ENCODE assay signal across 17 cellular contexts in the genomic region with DNA sequence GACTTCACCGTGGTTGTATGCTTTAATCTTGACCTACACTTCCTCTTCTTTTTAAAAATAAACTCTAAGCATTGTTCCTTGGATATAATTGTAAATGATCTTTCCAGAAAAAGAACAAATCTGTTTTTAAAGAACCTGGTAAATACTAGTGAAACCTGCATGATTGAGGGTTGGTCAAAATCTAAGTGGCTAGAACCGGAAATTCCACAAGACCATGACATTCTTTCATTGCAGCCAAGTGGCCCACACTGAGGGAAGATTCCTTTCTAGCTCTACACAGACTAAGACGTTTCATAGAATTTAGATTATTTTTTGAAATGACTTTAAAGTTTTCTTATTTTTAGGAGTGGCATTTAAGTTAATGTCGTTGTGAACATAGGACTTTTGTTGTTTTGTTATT.
A peak's percentile ranks its signal among the peaks of the same experiment; 100 is the strongest.
DNase-seq lines count a peak whose midpoint lies in the region; ATAC-seq and TF ChIP-seq lines count a peak whose summit lies in the region.
"Had no signal": no experiment of that assay in that cellular context is flagged by ENCODE, and none has a peak within 500 bp of the region (broad histone marks: within the 10 kb centered on the region; RNA-seq: fewer than 3 reads in every experiment).

No MANE protein-coding gene starts in this region.

- no CpG with 5 or more reads among the region's 4 CpGs for WGBS in neuronal stem cell (ENCODE audit: extremely low coverage in 2 of 2, insufficient read length in 2 of 2, insufficient replicate concordance in 1 of 2), 2 donors

- no peak overlapping the region for H2BK5ac ChIP-seq in neuronal stem cell (ENCODE audit: low read length)

- no peaks in the 10 kb centered on the region for H3K79me1 ChIP-seq in neuronal stem cell (ENCODE audit: low read depth, low read length)

- DNase-seq in EH (ENCODE audit: low read depth) (peak; percentile 12), MM.1S (peak; percentile 61), chondrocyte (ENCODE audit: low spot score) (no peak), neuronal stem cell (ENCODE audit: low spot score) (no peak), HUDEP-2 (lab: John Stamatoyannopoulos, UW; ENCODE audit: unreplicated experiment in 76 of 76) (no peak)
- DNase-seq in activated T-cell treated with anti-CD3 and anti-CD28 coated beads, Interleukin-2, amount 50 U/mL, for 48 hours = no peak
- DNase-seq: C1 segment of cervical spinal cord; CD8-positive, alpha-beta memory T cell; Karpas-422; NCI-H1092 treated with DMSO at 0.1 percent for 48 hours; NCI-H1694; NCI-H2081 treated with DMSO at 0.1 percent for 48 hours; NCI-H748 treated with DMSO at 0.1 percent for 48 hours; Right ventricle myocardium superior had no signal

- no peak overlapping the region for H3K27ac ChIP-seq in MM.1S (ENCODE audit: low read length)
- H3K27ac ChIP-seq in neuronal stem cell (replicated peaks; ENCODE audit: low read length) = no peak overlapping the region
- H3K27ac ChIP-seq: SK-N-MC had no signal

- H3F3A ChIP-seq in MM.1S (ENCODE audit: insufficient read depth, low read length) = no peaks in the 10 kb centered on the region

- H3K4me1 ChIP-seq in MM.1S (ENCODE audit: low read length) = peaks cover 11% of the 10 kb centered on the region
- no peaks in the 10 kb centered on the region for H3K4me1 ChIP-seq in neuronal stem cell (ENCODE audit: control insufficient read depth in 2 of 2, insufficient read depth in 1 of 2, low read depth in 1 of 2, low read length in 2 of 2)

- H3K9me3 ChIP-seq in MM.1S (replicated peaks; ENCODE audit: insufficient read depth, low read length) (no peaks in the 10 kb centered on the region), neuronal stem cell (replicated peaks in 1 of 2; ENCODE audit: control insufficient read depth in 2 of 2, insufficient read depth in 1 of 2, low read depth in 1 of 2, low read length in 2 of 2) (no peaks in the 10 kb centered on the region)

- H3K4me2 ChIP-seq in MM.1S (ENCODE audit: low read depth, low read length) (peak overlapping the region; percentile 18; the same call in 1 of the 2 replicates), neuronal stem cell (ENCODE audit: insufficient read depth, low read length, poor library complexity, severe bottlenecking) (no peak overlapping the region)

- no peak overlapping the region for H2AK5ac ChIP-seq in neuronal stem cell (ENCODE audit: low read depth, low read length)

- no peaks in the 10 kb centered on the region for H3K9me3 Mint-ChIP-seq in chondrocyte (ENCODE audit: low read depth)
- H3K9me3 Mint-ChIP-seq: CD8-positive, alpha-beta memory T cell; IgD-negative memory B cell had no signal

- H2BK12ac ChIP-seq in neuronal stem cell (ENCODE audit: low read length) = no peak overlapping the region

- peak overlapping the region; percentile 50 for H3K27ac Mint-ChIP-seq in chondrocyte (ENCODE audit: unreplicated experiment)
- H3K27ac Mint-ChIP-seq: IgD-negative memory B cell had no signal

- H3K27me3 ChIP-seq in MM.1S (replicated peaks; ENCODE audit: insufficient read depth, low read length) (no peaks in the 10 kb centered on the region), neuronal stem cell (ENCODE audit: control insufficient read depth in 3 of 3, insufficient read depth in 3 of 3, low read depth in 1 of 3, low read length in 3 of 3) (no peaks in the 10 kb centered on the region)

- no peak overlapping the region for H3K18ac ChIP-seq in neuronal stem cell (ENCODE audit: low read length)

- H3K4me3 Mint-ChIP-seq in chondrocyte (ENCODE audit: unreplicated experiment) = no peak overlapping the region
- H3K4me3 Mint-ChIP-seq: CD8-positive, alpha-beta memory T cell; IgD-negative memory B cell had no signal

- peaks cover 5% of the 10 kb centered on the region for H3K4me1 Mint-ChIP-seq in chondrocyte (ENCODE audit: low read depth)
- H3K4me1 Mint-ChIP-seq: CD8-positive, alpha-beta memory T cell; IgD-negative memory B cell had no signal

- H3K9me2 ChIP-seq in MM.1S (replicated peaks; ENCODE audit: insufficient read depth, low read length) = no peaks in the 10 kb centered on the region

- H3K36me3 Mint-ChIP-seq in chondrocyte (ENCODE audit: low read depth) = no peaks in the 10 kb centered on the region
- H3K36me3 Mint-ChIP-seq: CD8-positive, alpha-beta memory T cell had no signal

- TF ChIP-seq CTCF in MM.1S (IDR thresholded peaks at IDR 0.05; ENCODE audit: low read length) (no peak), chondrocyte (IDR thresholded peaks at IDR 0.05) (no peak)

- H3K36me3 ChIP-seq in MM.1S (replicated peaks; ENCODE audit: insufficient read depth, low read length) (no peaks in the 10 kb centered on the region), neuronal stem cell (replicated peaks in 1 of 2; ENCODE audit: control insufficient read depth in 2 of 2, insufficient read depth in 2 of 2, low read length in 2 of 2) (no peaks in the 10 kb centered on the region)

- H3K27me3 Mint-ChIP-seq in chondrocyte (ENCODE audit: low read depth) = no peaks in the 10 kb centered on the region
- H3K27me3 Mint-ChIP-seq: CD8-positive, alpha-beta memory T cell had no signal

- H3K79me2 ChIP-seq in MM.1S (ENCODE audit: low read length) = no peaks in the 10 kb centered on the region

- no peak overlapping the region for H3K9ac ChIP-seq in MM.1S (ENCODE audit: low read length)
- no peak overlapping the region for H3K9ac ChIP-seq in neuronal stem cell (ENCODE audit: low read depth, low read length, poor library complexity)

- H4K91ac ChIP-seq in neuronal stem cell (ENCODE audit: low read depth, low read length, poor library complexity) = no peak overlapping the region

- H2BK15ac ChIP-seq in neuronal stem cell (ENCODE audit: low read length) = no peak overlapping the region

- no peak overlapping the region for H3K4me3 ChIP-seq in MM.1S (ENCODE audit: low read length)
- H3K4me3 ChIP-seq in neuronal stem cell (ENCODE audit: low read length in 2 of 2) = no peak overlapping the region
- H3K4me3 ChIP-seq: SK-N-MC had no signal

- ATAC-seq in GM21528 (IDR thresholded peaks at IDR 0.05; ENCODE audit: low FRiP score, unreplicated experiment) = no peak

- H3K23ac ChIP-seq in neuronal stem cell (ENCODE audit: low read depth, low read length, poor library complexity) = no peak overlapping the region

- no peak overlapping the region for H3K14ac ChIP-seq in neuronal stem cell (ENCODE audit: low read length)

- no peak overlapping the region for H2BK120ac ChIP-seq in neuronal stem cell (ENCODE audit: low read depth, low read length)

- H4K20me1 ChIP-seq in MM.1S (ENCODE audit: insufficient read depth, low read length) = no peaks in the 10 kb centered on the region

- H4K8ac ChIP-seq in neuronal stem cell (ENCODE audit: low read depth, low read length) = no peak overlapping the region

- no peak overlapping the region for H3K4ac ChIP-seq in neuronal stem cell (ENCODE audit: low read length)

- no peak overlapping the region for H2AFZ ChIP-seq in MM.1S (ENCODE audit: low read length)
- H2AFZ ChIP-seq in neuronal stem cell (ENCODE audit: low read length) = peak overlapping the region; percentile 41

Comparison
In these comparisons a context has a peak if more than half of its experiments do, and no peak if none do; other contexts are left out.
1. DNase-seq: peak in EH (single experiment) and MM.1S (single experiment); none in chondrocyte (single experiment), neuronal stem cell (single experiment), HUDEP-2 (0 of 76) and activated T-cell treated with anti-CD3 and anti-CD28 coated beads, Interleukin-2, amount 50 U/mL, for 48 hours (0 of 2).